ENCODE assay signal across 1 cellular context in the genomic region with DNA sequence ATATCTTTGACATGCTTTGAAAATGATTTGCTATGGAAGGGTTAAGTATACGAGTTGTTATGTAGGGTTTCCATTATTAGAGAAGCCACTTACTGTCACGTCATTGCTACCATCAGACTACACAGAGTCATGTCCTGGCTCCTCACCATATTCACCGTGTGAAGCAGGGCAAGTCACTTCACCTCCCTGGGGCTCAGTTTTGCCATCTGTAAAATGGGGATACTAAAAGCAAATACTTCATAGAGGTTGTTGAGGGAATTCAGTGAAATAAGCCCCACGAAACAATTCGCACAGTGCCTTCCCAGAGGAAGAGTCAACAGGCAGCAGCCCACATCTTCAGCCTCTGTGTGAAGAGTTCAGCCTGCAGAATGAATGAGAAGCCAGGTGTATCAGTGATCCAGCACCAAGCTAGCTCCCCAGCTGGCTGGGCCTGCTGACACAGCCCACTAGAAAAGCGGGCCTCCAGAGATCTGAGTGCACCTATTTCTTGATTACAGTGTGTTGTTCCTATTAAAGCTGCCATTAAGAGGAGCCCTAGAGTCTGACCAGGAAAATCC.
A peak's percentile ranks its signal among the peaks of the same experiment; 100 is the strongest.
TF ChIP-seq lines count a peak whose summit lies in the region.

No MANE protein-coding gene starts in this region.

TF ChIP-seq in HepG2, 621 proteins besides CTCF, POLR2A, EP300 and RAD21:
- TF ChIP-seq, protein P1, sequence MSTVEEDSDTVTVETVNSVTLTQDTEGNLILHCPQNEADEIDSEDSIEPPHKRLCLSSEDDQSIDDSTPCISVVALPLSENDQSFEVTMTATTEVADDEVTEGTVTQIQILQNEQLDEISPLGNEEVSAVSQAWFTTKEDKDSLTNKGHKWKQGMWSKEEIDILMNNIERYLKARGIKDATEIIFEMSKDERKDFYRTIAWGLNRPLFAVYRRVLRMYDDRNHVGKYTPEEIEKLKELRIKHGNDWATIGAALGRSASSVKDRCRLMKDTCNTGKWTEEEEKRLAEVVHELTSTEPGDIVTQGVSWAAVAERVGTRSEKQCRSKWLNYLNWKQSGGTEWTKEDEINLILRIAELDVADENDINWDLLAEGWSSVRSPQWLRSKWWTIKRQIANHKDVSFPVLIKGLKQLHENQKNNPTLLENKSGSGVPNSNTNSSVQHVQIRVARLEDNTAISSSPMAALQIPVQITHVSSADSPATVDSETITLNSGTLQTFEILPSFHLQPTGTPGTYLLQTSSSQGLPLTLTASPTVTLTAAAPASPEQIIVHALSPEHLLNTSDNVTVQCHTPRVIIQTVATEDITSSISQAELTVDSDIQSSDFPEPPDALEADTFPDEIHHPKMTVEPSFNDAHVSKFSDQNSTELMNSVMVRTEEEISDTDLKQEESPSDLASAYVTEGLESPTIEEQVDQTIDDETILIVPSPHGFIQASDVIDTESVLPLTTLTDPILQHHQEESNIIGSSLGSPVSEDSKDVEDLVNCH (CRISPR knock-in tag; IDR thresholded peaks at IDR 0.05): no peak
- TF ChIP-seq ARID2 (CRISPR knock-in tag; IDR thresholded peaks at IDR 0.05; ENCODE audit: borderline replicate concordance): no peak
- no peak for TF ChIP-seq MAFF (IDR thresholded peaks at IDR 0.05; ENCODE audit: low read depth, low read length)
- TF ChIP-seq, protein P2, sequence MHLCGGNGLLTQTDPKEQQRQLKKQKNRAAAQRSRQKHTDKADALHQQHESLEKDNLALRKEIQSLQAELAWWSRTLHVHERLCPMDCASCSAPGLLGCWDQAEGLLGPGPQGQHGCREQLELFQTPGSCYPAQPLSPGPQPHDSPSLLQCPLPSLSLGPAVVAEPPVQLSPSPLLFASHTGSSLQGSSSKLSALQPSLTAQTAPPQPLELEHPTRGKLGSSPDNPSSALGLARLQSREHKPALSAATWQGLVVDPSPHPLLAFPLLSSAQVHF (CRISPR knock-in tag; IDR thresholded peaks at IDR 0.05): no peak
- 0 out of 2 replicates have a peak, but pooled peaks have one; percentile 11 for TF ChIP-seq CREB1 (IDR thresholded peaks at IDR 0.05)
- no peak for TF ChIP-seq CREB1 (CRISPR knock-in tag; IDR thresholded peaks at IDR 0.05)
- TF ChIP-seq JUNB (CRISPR knock-in tag; IDR thresholded peaks at IDR 0.05; ENCODE audit: borderline replicate concordance): no peak
- TF ChIP-seq, protein P3, sequence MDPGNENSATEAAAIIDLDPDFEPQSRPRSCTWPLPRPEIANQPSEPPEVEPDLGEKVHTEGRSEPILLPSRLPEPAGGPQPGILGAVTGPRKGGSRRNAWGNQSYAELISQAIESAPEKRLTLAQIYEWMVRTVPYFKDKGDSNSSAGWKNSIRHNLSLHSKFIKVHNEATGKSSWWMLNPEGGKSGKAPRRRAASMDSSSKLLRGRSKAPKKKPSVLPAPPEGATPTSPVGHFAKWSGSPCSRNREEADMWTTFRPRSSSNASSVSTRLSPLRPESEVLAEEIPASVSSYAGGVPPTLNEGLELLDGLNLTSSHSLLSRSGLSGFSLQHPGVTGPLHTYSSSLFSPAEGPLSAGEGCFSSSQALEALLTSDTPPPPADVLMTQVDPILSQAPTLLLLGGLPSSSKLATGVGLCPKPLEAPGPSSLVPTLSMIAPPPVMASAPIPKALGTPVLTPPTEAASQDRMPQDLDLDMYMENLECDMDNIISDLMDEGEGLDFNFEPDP (CRISPR knock-in tag; conservative IDR thresholded peaks at IDR 0.05): no peak
- no peak for TF ChIP-seq KAT2B (IDR thresholded peaks at IDR 0.05; ENCODE audit: borderline replicate concordance, low read depth, low read length)
- peak; percentile 65 for TF ChIP-seq ZNF629 (CRISPR knock-in tag; conservative IDR thresholded peaks at IDR 0.05)
- no peak for TF ChIP-seq RBFOX2 (IDR thresholded peaks at IDR 0.05; ENCODE audit: low read depth, low read length)
- TF ChIP-seq, protein P4, sequence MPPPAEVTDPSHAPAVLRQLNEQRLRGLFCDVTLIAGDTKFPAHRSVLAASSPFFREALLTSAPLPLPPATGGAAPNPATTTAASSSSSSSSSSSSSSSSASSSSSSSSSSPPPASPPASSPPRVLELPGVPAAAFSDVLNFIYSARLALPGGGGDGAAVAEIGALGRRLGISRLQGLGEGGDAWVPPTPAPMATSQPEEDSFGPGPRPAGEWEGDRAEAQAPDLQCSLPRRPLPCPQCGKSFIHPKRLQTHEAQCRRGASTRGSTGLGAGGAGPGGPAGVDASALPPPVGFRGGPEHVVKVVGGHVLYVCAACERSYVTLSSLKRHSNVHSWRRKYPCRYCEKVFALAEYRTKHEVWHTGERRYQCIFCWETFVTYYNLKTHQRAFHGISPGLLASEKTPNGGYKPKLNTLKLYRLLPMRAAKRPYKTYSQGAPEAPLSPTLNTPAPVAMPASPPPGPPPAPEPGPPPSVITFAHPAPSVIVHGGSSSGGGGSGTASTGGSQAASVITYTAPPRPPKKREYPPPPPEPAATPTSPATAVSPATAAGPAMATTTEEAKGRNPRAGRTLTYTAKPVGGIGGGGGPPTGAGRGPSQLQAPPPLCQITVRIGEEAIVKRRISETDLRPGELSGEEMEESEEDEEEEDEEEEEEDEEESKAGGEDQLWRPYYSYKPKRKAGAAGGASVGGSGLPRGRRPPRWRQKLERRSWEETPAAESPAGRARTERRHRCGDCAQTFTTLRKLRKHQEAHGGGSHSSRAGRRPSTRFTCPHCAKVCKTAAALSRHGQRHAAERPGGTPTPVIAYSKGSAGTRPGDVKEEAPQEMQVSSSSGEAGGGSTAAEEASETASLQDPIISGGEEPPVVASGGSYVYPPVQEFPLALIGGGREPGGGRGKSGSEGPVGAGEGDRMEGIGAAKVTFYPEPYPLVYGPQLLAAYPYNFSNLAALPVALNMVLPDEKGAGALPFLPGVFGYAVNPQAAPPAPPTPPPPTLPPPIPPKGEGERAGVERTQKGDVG (CRISPR knock-in tag; IDR thresholded peaks at IDR 0.05; ENCODE audit: borderline replicate concordance): no peak
- no peak for TF ChIP-seq REPIN1 (CRISPR knock-in tag; IDR thresholded peaks at IDR 0.05; ENCODE audit: borderline replicate concordance, low read depth)
- TF ChIP-seq HNRNPH1 (optimal IDR thresholded peaks at IDR 0.05; ENCODE audit: low read depth, low read length): no peak
- TF ChIP-seq, protein P5, sequence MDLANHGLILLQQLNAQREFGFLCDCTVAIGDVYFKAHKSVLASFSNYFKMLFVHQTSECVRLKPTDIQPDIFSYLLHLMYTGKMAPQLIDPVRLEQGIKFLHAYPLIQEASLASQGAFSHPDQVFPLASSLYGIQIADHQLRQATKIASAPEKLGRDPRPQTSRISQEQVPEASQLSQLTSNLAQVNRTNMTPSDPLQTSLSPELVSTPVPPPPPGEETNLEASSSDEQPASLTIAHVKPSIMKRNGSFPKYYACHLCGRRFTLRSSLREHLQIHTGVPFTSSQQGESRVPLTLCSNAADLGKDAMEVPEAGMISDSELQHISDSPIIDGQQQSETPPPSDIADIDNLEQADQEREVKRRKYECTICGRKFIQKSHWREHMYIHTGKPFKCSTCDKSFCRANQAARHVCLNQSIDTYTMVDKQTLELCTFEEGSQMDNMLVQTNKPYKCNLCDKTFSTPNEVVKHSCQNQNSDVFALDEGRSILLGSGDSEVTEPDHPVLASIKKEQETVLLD (CRISPR knock-in tag; IDR thresholded peaks at IDR 0.05; ENCODE audit: low read depth): no peak
- TF ChIP-seq, protein P6, sequence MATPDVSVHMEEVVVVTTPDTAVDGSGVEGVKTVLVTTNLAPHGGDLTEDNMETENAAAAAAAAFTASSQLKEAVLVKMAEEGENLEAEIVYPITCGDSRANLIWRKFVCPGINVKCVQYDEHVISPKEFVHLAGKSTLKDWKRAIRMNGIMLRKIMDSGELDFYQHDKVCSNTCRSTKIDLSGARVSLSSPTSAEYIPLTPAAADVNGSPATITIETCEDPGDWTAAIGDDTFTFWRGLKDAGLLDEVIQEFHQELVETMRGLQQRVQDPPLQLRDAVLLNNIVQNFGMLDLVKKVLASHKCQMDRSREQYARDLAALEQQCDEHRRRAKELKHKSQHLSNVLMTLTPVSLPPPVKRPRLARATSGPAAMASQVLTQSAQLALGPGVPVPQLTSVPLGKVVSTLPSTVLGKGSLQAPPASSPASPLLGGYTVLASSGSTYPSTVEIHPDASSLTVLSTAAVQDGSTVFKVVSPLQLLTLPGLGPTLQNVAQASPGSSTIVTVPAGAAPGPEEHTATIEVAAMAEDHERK (CRISPR knock-in tag; IDR thresholded peaks at IDR 0.05; ENCODE audit: low read depth): no peak
- no peak for TF ChIP-seq NBN (conservative IDR thresholded peaks at IDR 0.05)
- no peak for TF ChIP-seq PHF5A (CRISPR knock-in tag; IDR thresholded peaks at IDR 0.05; ENCODE audit: low read depth, unreplicated experiment)
- TF ChIP-seq, protein P7, sequence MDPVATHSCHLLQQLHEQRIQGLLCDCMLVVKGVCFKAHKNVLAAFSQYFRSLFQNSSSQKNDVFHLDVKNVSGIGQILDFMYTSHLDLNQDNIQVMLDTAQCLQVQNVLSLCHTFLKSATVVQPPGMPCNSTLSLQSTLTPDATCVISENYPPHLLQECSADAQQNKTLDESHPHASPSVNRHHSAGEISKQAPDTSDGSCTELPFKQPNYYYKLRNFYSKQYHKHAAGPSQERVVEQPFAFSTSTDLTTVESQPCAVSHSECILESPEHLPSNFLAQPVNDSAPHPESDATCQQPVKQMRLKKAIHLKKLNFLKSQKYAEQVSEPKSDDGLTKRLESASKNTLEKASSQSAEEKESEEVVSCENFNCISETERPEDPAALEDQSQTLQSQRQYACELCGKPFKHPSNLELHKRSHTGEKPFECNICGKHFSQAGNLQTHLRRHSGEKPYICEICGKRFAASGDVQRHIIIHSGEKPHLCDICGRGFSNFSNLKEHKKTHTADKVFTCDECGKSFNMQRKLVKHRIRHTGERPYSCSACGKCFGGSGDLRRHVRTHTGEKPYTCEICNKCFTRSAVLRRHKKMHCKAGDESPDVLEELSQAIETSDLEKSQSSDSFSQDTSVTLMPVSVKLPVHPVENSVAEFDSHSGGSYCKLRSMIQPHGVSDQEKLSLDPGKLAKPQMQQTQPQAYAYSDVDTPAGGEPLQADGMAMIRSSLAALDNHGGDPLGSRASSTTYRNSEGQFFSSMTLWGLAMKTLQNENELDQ (CRISPR knock-in tag; IDR thresholded peaks at IDR 0.05; ENCODE audit: borderline replicate concordance): no peak
